In the genomic region with DNA sequence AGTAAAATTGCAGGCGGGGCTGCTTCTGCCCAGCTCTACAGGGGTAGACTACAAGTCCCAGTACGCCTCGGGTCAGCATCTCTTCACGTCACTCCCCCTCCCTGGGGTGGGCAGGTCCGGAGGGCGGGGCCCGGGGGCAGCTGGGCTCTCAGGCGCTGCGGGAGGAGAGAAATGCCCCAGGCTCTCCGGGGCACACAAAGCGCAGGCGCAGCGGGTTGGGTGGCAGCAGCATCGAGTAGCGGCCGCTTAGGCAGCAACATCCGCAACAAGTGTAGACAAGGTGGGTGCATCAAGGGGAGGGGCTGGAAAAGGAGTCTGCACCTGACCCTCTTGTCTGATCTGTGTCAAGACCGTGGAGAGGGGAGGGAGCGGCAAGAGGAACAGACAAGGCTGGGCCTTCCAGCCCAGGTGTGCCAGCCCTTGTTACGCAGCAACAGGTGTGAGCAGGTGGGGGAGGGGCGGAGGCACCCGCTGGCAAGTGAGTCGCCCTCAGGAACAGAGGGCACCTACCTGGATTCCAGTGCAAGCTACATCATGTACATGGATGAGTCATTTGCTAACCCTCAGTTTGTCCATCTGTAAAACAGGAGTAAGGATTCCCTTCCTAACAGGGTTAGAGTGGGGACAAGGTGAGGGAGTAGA, we compare ENCODE assay signal across 8 cellular contexts. TPM values are rescaled to one million over a fixed set of nuclear protein-coding genes. Genes with fewer than 3 reads are reported as not detected.
DNase-seq lines count a peak whose midpoint lies in the region; ATAC-seq and TF ChIP-seq lines count a peak whose summit lies in the region.

No MANE protein-coding gene starts in this region.

- WGBS in spleen, 5 donors: 9 to 17% (median 13%) methylated on average over 21 to 23 of the region's 23 CpGs

- no peak for TF ChIP-seq POLR2A in spleen (IDR thresholded peaks at IDR 0.05)

- peak overlapping the region in 5 of 8 donors; percentile 22 to 66 (median 27) for H3K4me3 ChIP-seq in spleen

- ATAC-seq in HG02885 (IDR thresholded peaks at IDR 0.05; ENCODE audit: poor library complexity, unreplicated experiment) (peak; percentile 89), WTC11 (peak; percentile 78), GM19455 (IDR thresholded peaks at IDR 0.05; ENCODE audit: unreplicated experiment) (no peak)

- DNase-seq in GM03348 (ENCODE audit: low spot score) (peak; percentile 96), NCI-H2107 treated with DMSO at 0.1 percent for 48 hours (lab: John Stamatoyannopoulos, UW; ENCODE audit: unreplicated experiment) (peak; percentile 92), WTC11 (ENCODE audit: low spot score) (peak; percentile 96), T47D (ENCODE audit: low read depth in 1 of 2, low spot score in 1 of 2) (peak; percentile 72 to 83), iPS-NIHi11 (ENCODE audit: low spot score) (peak; percentile 97), spleen (peak; percentile 96)

- no peaks in the 10 kb centered on the region for H3K36me3 ChIP-seq in spleen

- H3K9me3 ChIP-seq in spleen: no peaks in the 10 kb centered on the region

- H3K9me3 Mint-ChIP-seq in WTC11: no peaks in the 10 kb centered on the region

- H3K4me1 ChIP-seq in spleen: peaks cover 0 to 33% (median 13%) of the 10 kb centered on the region in 6 donors

- H3K27me3 Mint-ChIP-seq in WTC11 (ENCODE audit: low read depth): peaks cover 96% of the 10 kb centered on the region

- TF ChIP-seq CTCF in WTC11 (IDR thresholded peaks at IDR 0.05) (no peak), spleen (IDR thresholded peaks at IDR 0.05 in 8 of 11, conservative IDR thresholded peaks at IDR 0.05 in 3 of 11) (no peak)

- in situ Hi-C loops in T47D (cut with HindIII; ENCODE audit: low pct_unique_long_range_greater_than_20kb, low sequenced_read_pairs): no loop called here

- POLR2A ChIA-PET in WTC11 (lab: Charles Lee): interaction anchor here (0.5 to 1.6 kb wide), 3 partner anchors 17 to 113 kb away, joined by 3 to 11 read pairs (median 4); partner anchors contain the start of gene RAB6A

- H3K4me1 Mint-ChIP-seq in WTC11: peaks cover 45% of the 10 kb centered on the region

- peak overlapping the region in 4 of 8 donors; percentile 37 to 71 (median 51) for H3K27ac ChIP-seq in spleen

- CTCF ChIA-PET in WTC11 (lab: Charles Lee): interaction anchor here (1.1 to 8.9 kb wide), 10 partner anchors 14 to 341 kb away, joined by 3 to 104 read pairs (median 8); no protein-coding TSS in a partner anchor

- peaks cover 0 to 30% (median 0%) of the 10 kb centered on the region in 7 donors for H3K27me3 ChIP-seq in spleen (replicated peaks in 1 of 7)

- H3K27ac Mint-ChIP-seq in WTC11: 0 out of 2 replicates have a peak overlapping the region, but pooled peaks have one; percentile 27

- H3K36me3 Mint-ChIP-seq in WTC11: no peaks in the 10 kb centered on the region

- peak overlapping the region; percentile 87 for H3K4me3 Mint-ChIP-seq in WTC11

- intact Hi-C loops in spleen (cut with DNase I; ENCODE audit: low total_unique reads): no loop called here

TF ChIP-seq in WTC11, 78 proteins besides CTCF, POLR2A, EP300 and RAD21:
- TF ChIP-seq ZNF263 (CRISPR knock-in tag; IDR thresholded peaks at IDR 0.05; ENCODE audit: low read depth): no peak
- peak; percentile 86 for TF ChIP-seq GTF2I (CRISPR knock-in tag; conservative IDR thresholded peaks at IDR 0.05)
- TF ChIP-seq CBFB (CRISPR knock-in tag; IDR thresholded peaks at IDR 0.05; ENCODE audit: low read depth): no peak
- TF ChIP-seq, protein P1, sequence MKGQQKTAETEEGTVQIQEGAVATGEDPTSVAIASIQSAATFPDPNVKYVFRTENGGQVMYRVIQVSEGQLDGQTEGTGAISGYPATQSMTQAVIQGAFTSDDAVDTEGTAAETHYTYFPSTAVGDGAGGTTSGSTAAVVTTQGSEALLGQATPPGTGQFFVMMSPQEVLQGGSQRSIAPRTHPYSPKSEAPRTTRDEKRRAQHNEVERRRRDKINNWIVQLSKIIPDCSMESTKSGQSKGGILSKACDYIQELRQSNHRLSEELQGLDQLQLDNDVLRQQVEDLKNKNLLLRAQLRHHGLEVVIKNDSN (CRISPR knock-in tag; IDR thresholded peaks at IDR 0.05): 0 out of 2 replicates have a peak, but pooled peaks have one; percentile 11
- 0 out of 2 replicates have a peak, but pooled peaks have one; percentile 29 for TF ChIP-seq ZBTB21 (CRISPR knock-in tag; IDR thresholded peaks at IDR 0.05; ENCODE audit: borderline replicate concordance)
- TF ChIP-seq, protein P2, sequence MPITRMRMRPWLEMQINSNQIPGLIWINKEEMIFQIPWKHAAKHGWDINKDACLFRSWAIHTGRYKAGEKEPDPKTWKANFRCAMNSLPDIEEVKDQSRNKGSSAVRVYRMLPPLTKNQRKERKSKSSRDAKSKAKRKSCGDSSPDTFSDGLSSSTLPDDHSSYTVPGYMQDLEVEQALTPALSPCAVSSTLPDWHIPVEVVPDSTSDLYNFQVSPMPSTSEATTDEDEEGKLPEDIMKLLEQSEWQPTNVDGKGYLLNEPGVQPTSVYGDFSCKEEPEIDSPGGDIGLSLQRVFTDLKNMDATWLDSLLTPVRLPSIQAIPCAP (CRISPR knock-in tag; IDR thresholded peaks at IDR 0.05): no peak
- TF ChIP-seq ESRRA (CRISPR knock-in tag; IDR thresholded peaks at IDR 0.05; ENCODE audit: borderline replicate concordance): no peak
- TF ChIP-seq, protein P3, sequence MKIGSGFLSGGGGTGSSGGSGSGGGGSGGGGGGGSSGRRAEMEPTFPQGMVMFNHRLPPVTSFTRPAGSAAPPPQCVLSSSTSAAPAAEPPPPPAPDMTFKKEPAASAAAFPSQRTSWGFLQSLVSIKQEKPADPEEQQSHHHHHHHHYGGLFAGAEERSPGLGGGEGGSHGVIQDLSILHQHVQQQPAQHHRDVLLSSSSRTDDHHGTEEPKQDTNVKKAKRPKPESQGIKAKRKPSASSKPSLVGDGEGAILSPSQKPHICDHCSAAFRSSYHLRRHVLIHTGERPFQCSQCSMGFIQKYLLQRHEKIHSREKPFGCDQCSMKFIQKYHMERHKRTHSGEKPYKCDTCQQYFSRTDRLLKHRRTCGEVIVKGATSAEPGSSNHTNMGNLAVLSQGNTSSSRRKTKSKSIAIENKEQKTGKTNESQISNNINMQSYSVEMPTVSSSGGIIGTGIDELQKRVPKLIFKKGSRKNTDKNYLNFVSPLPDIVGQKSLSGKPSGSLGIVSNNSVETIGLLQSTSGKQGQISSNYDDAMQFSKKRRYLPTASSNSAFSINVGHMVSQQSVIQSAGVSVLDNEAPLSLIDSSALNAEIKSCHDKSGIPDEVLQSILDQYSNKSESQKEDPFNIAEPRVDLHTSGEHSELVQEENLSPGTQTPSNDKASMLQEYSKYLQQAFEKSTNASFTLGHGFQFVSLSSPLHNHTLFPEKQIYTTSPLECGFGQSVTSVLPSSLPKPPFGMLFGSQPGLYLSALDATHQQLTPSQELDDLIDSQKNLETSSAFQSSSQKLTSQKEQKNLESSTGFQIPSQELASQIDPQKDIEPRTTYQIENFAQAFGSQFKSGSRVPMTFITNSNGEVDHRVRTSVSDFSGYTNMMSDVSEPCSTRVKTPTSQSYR (CRISPR knock-in tag; IDR thresholded peaks at IDR 0.05): peak; percentile 81; the same call in 1 of the 2 replicates
- peak; percentile 87 for TF ChIP-seq SP1 (CRISPR knock-in tag; conservative IDR thresholded peaks at IDR 0.05)

RNA-seq across cellular contexts. Expression of gene PLEKHB1, which starts 1.2 kb away (rescaled TPM):
- total RNA-seq in WTC11 (2021): 11.4 to 15.8 TPM (median 12.0 TPM) in 3 replicates
- 10 to 100 TPM in 3 of 7 donors, 1 to 10 TPM in 4; 2.0 to 12.3 (median 8.1) TPM for total RNA-seq in spleen
- polyA plus RNA-seq in spleen: 1 to 10 TPM; 3.6 to 8.3 (median 3.7) TPM

RNA-seq across cellular contexts. Expression of gene FAM168A, which starts 49.7 kb away (rescaled TPM):
- total RNA-seq in WTC11 (2021) (23.6 to 25.9 TPM (median 24.2 TPM) in 3 replicates), spleen (10 to 100 TPM; 20.8 to 33.2 (median 25.0) TPM)
- 1 to 10 TPM; 2.7 to 5.1 (median 2.8) TPM for polyA plus RNA-seq in spleen
